17 cellular contexts compared by ENCODE assay signal in the genomic region with DNA sequence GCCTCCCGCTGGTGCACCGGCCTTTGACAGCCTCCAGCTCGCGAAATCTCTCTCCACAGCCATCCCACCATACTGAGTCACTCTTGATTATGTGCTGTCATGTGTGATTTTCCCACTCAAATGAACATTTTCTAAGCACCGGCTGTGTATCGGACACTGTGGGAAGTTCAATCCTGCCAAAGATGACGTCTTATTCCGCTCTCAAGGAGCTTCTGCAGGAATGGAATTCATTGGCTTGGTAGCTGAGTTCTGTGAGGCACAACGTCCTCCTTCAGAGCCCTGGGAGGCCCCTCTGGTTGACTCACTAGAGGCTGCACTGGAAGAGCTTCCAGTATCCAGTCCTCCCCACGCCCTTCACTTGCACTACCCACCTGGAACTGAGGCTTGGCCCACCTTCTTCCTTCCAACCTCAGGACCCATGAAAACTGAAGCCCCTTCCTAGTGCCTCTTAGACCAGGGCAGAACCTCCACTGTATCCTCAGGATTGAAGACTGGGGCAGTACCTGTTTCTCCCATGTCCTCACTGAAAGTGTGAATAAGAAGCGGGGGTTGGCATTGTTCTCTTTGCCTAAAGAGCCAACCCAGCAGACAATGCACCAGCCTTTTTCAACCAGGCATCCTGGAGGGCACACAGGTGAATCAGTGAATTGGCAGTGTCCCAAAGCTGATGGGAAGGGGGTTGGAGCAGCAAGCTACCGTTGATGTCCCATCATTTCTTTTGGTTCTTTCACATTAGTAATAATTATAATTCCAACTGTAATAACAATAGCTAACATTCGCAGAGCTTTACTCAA. TPM values are rescaled to one million over a fixed set of nuclear protein-coding genes. Genes with fewer than 3 reads are reported as not detected.
DNase-seq lines count a peak whose midpoint lies in the region; TF ChIP-seq lines count a peak whose summit lies in the region.
"Had no signal": no experiment of that assay in that cellular context is flagged by ENCODE, and none has a peak within 500 bp of the region (broad histone marks: within the 10 kb centered on the region; RNA-seq: fewer than 3 reads in every experiment).

No MANE protein-coding gene starts in this region.

- H3K4me3 ChIP-seq in mucosa of stomach (ENCODE audit: low read length) (peak overlapping the region; percentile 44), OCI-LY7 (ENCODE audit: low read depth, low read length, poor library complexity, severe bottlenecking) (no peak overlapping the region)
- H3K4me3 ChIP-seq: MG63, ovary, thoracic aorta had no signal

- no peaks in the 10 kb centered on the region for H3K79me2 ChIP-seq in OCI-LY7 (ENCODE audit: insufficient read depth, low read depth, low read length)

- no TSS peak for BruUV-seq in OCI-LY7 (replicated peaks; lab: Mats Ljungman, UMichigan)

- no peaks in the 10 kb centered on the region for H4K20me1 ChIP-seq in OCI-LY7 (ENCODE audit: insufficient read depth, low read length)

- H3K9ac ChIP-seq in mucosa of stomach (ENCODE audit: low read length): peak overlapping the region; percentile 40

- H3K9me3 ChIP-seq in mucosa of stomach (ENCODE audit: control insufficient read depth, low read length) (no peaks in the 10 kb centered on the region), OCI-LY7 (ENCODE audit: low read length) (no peaks in the 10 kb centered on the region)
- H3K9me3 ChIP-seq: left lung, MG63, ovary, thoracic aorta had no signal

- H3K4me2 ChIP-seq in OCI-LY7 (ENCODE audit: low read length): no peak overlapping the region

- H3K27ac ChIP-seq in epithelial cell of prostate (peak overlapping the region; percentile 74), OCI-LY7 (ENCODE audit: low read depth, low read length, poor library complexity, severe bottlenecking) (no peak overlapping the region)
- H3K27ac ChIP-seq: left lung, ovary, thoracic aorta had no signal

- H3K27me3 ChIP-seq in mucosa of stomach (ENCODE audit: control insufficient read depth, insufficient read depth, low read length): no peaks in the 10 kb centered on the region
- H3K27me3 ChIP-seq: left lung, MG63, ovary had no signal

- H3K9me2 ChIP-seq in OCI-LY7 (ENCODE audit: insufficient read depth, low read length): no peaks in the 10 kb centered on the region

- TF ChIP-seq CTCF in OCI-LY7 (conservative IDR thresholded peaks at IDR 0.05; ENCODE audit: low read length): no peak

- peaks cover 56% of the 10 kb centered on the region for H3K4me1 ChIP-seq in mucosa of stomach (ENCODE audit: control insufficient read depth, insufficient read depth, low read length)
- no peaks in the 10 kb centered on the region for H3K4me1 ChIP-seq in OCI-LY7 (ENCODE audit: insufficient read depth, low read length, poor library complexity, severe bottlenecking)
- H3K4me1 ChIP-seq: left lung had no signal

- no peaks in the 10 kb centered on the region for H3K36me3 ChIP-seq in mucosa of stomach (ENCODE audit: control insufficient read depth, insufficient read depth, low read length)
- H3K36me3 ChIP-seq in OCI-LY7 (ENCODE audit: insufficient read depth, low read length): no peaks in the 10 kb centered on the region
- H3K36me3 ChIP-seq: MG63, ovary, thoracic aorta had no signal

- DNase-seq in NCI-H345 treated with DMSO at 0.1 percent for 48 hours (lab: John Stamatoyannopoulos, UW; ENCODE audit: unreplicated experiment): peak; percentile 47
- no peak for DNase-seq in epithelial cell of prostate (ENCODE audit: low read depth, low spot score)
- DNase-seq in kidney glomerular epithelial cell (lab: John Stamatoyannopoulos, UW): no peak
- no peak for DNase-seq in hippocampal formation (lab: John Stamatoyannopoulos, UW)
- DNase-seq in OCI-LY7 (ENCODE audit: low spot score): no peak
- DNase-seq: activated CD4-positive, alpha-beta T cell treated with anti-CD3 and anti-CD28 coated beads for 36 hours; activated naive CD8-positive, alpha-beta T cell treated with anti-CD3 and anti-CD28 coated beads, Interleukin-2, amount 10 ng/mL, durations not matched to agents 7 days and 5 days; left lung; MG63; NCI-H187 treated with DMSO at 0.1 percent for 48 hours; NCI-H526 treated with DMSO at 0.1 percent for 48 hours; ovary; stimulated activated CD4-positive, alpha-beta T cell treated with anti-CD3 and anti-CD28 coated beads, Interleukin-4, amount 100 ng/mL, for 1 hour had no signal

- POLR2A ChIA-PET in OCI-LY7 (lab: Charles Lee): interaction anchor here (0.7 to 1.0 kb wide), 2 partner anchors 13 to 17 kb away, joined by 3 read pairs; no protein-coding TSS in a partner anchor

- H2AFZ ChIP-seq in OCI-LY7 (ENCODE audit: low read length): no peak overlapping the region

- intact Hi-C loops in OCI-LY7 (cut with micrococcal nuclease; ENCODE audit: unreplicated experiment): no loop called here

- CTCF ChIA-PET in OCI-LY7 (lab: Charles Lee; ENCODE audit: unreplicated experiment): interaction anchor here (0.6 kb wide), 1 partner anchor 623 kb away, joined by 3 read pairs; no protein-coding TSS in a partner anchor

RNA-seq across cellular contexts. Expression of gene UNC5CL, which starts 1.7 kb away (rescaled TPM):
- 0.62 and 0.85 TPM in 2 replicates for total RNA-seq in OCI-LY7 (2014; rRNA removed; shearing (Covaris generic))
- total RNA-seq in OCI-LY7 (2022): 0.49 and 0.63 TPM in 2 replicates

RNA-seq across cellular contexts. Expression of gene TSPO2, which starts 5.0 kb away (rescaled TPM):
- total RNA-seq in OCI-LY7 (2014; rRNA removed; shearing (Covaris generic)): not detected in 2 replicates
- total RNA-seq in OCI-LY7 (2022): not detected in 2 replicates
- total RNA-seq: activated CD4-positive, alpha-beta T cell treated with anti-CD3 and anti-CD28 coated beads for 36 hours; activated naive CD8-positive, alpha-beta T cell treated with anti-CD3 and anti-CD28 coated beads, Interleukin-2, amount 10 ng/mL, durations not matched to agents 7 days and 5 days; cardiac septum; fibroblast of villous mesenchyme; left lung; ovary; thoracic aorta had no signal

RNA-seq across cellular contexts. Expression of gene APOBEC2, which starts 15.7 kb away (rescaled TPM):
- total RNA-seq in OCI-LY7 (2014; rRNA removed; shearing (Covaris generic)): not detected in 2 replicates
- total RNA-seq in OCI-LY7 (2022): not detected in 2 replicates
- total RNA-seq: activated CD4-positive, alpha-beta T cell treated with anti-CD3 and anti-CD28 coated beads for 36 hours; activated naive CD8-positive, alpha-beta T cell treated with anti-CD3 and anti-CD28 coated beads, Interleukin-2, amount 10 ng/mL, durations not matched to agents 7 days and 5 days; fibroblast of villous mesenchyme; ovary; thoracic aorta had no signal

RNA-seq across cellular contexts. Expression of gene OARD1, which starts 34.9 kb away (rescaled TPM):
- total RNA-seq in OCI-LY7 (2014; rRNA removed; shearing (Covaris generic)): 19.5 and 21.0 TPM in 2 replicates
- total RNA-seq in OCI-LY7 (2022): 41.6 and 47.9 TPM in 2 replicates

RNA-seq across cellular contexts. Expression of gene NFYA, which starts 35.5 kb away (rescaled TPM):
- 23.5 and 29.5 TPM in 2 replicates for total RNA-seq in OCI-LY7 (2014; rRNA removed; shearing (Covaris generic))
- total RNA-seq in OCI-LY7 (2022): 46.4 and 47.9 TPM in 2 replicates
